ENCODE assay signal across 1 cellular context in the genomic region with DNA sequence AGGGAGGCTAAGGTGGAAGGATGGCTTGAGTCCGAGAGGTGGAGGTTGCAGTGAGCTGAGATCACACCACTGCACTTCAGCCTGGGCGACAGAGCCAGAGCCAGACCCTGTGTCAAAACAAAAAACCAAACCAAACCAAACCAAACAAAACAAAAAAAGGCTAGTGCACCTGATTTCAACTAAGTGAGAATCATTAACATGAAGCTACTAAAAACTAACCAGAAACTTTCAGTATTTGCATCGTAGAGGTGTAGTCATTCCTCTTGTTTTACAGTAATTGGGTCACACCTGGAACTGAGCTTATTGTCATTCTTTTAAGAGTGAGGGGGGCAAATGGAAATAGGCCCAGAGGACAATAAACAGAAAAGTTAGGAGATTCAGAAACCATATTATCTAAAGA.
TF ChIP-seq lines count a peak whose summit lies in the region.

No MANE protein-coding gene starts in this region.

TF ChIP-seq in GM12878, 131 proteins besides CTCF, POLR2A, EP300 and RAD21 (continued from another document and continues in another):
- TF ChIP-seq, protein P1, sequence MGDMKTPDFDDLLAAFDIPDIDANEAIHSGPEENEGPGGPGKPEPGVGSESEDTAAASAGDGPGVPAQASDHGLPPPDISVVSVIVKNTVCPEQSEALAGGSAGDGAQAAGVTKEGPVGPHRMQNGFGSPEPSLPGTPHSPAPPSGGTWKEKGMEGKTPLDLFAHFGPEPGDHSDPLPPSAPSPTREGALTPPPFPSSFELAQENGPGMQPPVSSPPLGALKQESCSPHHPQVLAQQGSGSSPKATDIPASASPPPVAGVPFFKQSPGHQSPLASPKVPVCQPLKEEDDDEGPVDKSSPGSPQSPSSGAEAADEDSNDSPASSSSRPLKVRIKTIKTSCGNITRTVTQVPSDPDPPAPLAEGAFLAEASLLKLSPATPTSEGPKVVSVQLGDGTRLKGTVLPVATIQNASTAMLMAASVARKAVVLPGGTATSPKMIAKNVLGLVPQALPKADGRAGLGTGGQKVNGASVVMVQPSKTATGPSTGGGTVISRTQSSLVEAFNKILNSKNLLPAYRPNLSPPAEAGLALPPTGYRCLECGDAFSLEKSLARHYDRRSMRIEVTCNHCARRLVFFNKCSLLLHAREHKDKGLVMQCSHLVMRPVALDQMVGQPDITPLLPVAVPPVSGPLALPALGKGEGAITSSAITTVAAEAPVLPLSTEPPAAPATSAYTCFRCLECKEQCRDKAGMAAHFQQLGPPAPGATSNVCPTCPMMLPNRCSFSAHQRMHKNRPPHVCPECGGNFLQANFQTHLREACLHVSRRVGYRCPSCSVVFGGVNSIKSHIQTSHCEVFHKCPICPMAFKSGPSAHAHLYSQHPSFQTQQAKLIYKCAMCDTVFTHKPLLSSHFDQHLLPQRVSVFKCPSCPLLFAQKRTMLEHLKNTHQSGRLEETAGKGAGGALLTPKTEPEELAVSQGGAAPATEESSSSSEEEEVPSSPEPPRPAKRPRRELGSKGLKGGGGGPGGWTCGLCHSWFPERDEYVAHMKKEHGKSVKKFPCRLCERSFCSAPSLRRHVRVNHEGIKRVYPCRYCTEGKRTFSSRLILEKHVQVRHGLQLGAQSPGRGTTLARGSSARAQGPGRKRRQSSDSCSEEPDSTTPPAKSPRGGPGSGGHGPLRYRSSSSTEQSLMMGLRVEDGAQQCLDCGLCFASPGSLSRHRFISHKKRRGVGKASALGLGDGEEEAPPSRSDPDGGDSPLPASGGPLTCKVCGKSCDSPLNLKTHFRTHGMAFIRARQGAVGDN (IDR thresholded peaks at IDR 0.05): peak; percentile 83; the same call in 1 of the 2 replicates
- TF ChIP-seq, protein P2, sequence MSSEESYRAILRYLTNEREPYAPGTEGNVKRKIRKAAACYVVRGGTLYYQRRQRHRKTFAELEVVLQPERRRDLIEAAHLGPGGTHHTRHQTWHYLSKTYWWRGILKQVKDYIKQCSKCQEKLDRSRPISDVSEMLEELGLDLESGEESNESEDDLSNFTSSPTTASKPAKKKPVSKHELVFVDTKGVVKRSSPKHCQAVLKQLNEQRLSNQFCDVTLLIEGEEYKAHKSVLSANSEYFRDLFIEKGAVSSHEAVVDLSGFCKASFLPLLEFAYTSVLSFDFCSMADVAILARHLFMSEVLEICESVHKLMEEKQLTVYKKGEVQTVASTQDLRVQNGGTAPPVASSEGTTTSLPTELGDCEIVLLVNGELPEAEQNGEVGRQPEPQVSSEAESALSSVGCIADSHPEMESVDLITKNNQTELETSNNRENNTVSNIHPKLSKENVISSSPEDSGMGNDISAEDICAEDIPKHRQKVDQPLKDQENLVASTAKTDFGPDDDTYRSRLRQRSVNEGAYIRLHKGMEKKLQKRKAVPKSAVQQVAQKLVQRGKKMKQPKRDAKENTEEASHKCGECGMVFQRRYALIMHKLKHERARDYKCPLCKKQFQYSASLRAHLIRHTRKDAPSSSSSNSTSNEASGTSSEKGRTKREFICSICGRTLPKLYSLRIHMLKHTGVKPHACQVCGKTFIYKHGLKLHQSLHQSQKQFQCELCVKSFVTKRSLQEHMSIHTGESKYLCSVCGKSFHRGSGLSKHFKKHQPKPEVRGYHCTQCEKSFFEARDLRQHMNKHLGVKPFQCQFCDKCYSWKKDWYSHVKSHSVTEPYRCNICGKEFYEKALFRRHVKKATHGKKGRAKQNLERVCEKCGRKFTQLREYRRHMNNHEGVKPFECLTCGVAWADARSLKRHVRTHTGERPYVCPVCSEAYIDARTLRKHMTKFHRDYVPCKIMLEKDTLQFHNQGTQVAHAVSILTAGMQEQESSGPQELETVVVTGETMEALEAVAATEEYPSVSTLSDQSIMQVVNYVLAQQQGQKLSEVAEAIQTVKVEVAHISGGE (CRISPR knock-in tag; IDR thresholded peaks at IDR 0.05): no peak
- TF ChIP-seq TBL1XR1 (IDR thresholded peaks at IDR 0.05; ENCODE audit: low read depth, low read length) (0 out of 2 replicates have a peak, but pooled peaks have one; percentile 25), SMARCA5 (IDR thresholded peaks at IDR 0.05) (no peak; the same call in 1 of the 2 replicates), TCF7 (IDR thresholded peaks at IDR 0.05; ENCODE audit: borderline replicate concordance) (no peak), IKZF1 (conservative IDR thresholded peaks at IDR 0.05) (peak; percentile 40; the same call in 1 of the 2 replicates), NFXL1 (IDR thresholded peaks at IDR 0.05; ENCODE audit: borderline replicate concordance) (no peak), MTA2 (IDR thresholded peaks at IDR 0.05; ENCODE audit: low read depth) (peak; percentile 90), RUNX3 (IDR thresholded peaks at IDR 0.05; ENCODE audit: low read length) (peak; percentile 60), LARP7 (IDR thresholded peaks at IDR 0.05) (no peak), SMAD1 (IDR thresholded peaks at IDR 0.05; ENCODE audit: low read depth, partially characterized antibody) (no peak), ASH2L (IDR thresholded peaks at IDR 0.05; ENCODE audit: borderline replicate concordance, low read depth) (no peak), TARDBP (IDR thresholded peaks at IDR 0.05; ENCODE audit: borderline replicate concordance) (no peak), EED (IDR thresholded peaks at IDR 0.05; ENCODE audit: low read depth) (0 out of 2 replicates have a peak, but pooled peaks have one; percentile 33), SMC3 (IDR thresholded peaks at IDR 0.05; ENCODE audit: borderline replicate concordance, low read length) (no peak), CHD4 (IDR thresholded peaks at IDR 0.05) (no peak), IRF4 (IDR thresholded peaks at IDR 0.05; ENCODE audit: low read depth, low read length) (no peak), PML (IDR thresholded peaks at IDR 0.05; ENCODE audit: low read length) (no peak), GATAD2B (conservative IDR thresholded peaks at IDR 0.05; ENCODE audit: low read depth) (no peak), ZNF207 (IDR thresholded peaks at IDR 0.05; ENCODE audit: borderline replicate concordance) (no peak), BHLHE40 (IDR thresholded peaks at IDR 0.05; ENCODE audit: borderline replicate concordance in 1 of 2, low read depth in 2 of 2, low read length in 1 of 2) (peak; percentile 60 to 74; a peak in 2 of 4 replicates), JUNB (IDR thresholded peaks at IDR 0.05) (peak; percentile 62), MEF2B (IDR thresholded peaks at IDR 0.05; ENCODE audit: partially characterized antibody, poor library complexity, severe bottlenecking) (peak; percentile 25), IKZF2 (IDR thresholded peaks at IDR 0.05) (peak; percentile 70 to 76), KLF5 (IDR thresholded peaks at IDR 0.05; ENCODE audit: partially characterized antibody) (no peak), SPI1 (IDR thresholded peaks at IDR 0.05; ENCODE audit: borderline replicate concordance, insufficient read depth, low read depth, low read length) (no peak)
- TF ChIP-seq, protein P3, sequence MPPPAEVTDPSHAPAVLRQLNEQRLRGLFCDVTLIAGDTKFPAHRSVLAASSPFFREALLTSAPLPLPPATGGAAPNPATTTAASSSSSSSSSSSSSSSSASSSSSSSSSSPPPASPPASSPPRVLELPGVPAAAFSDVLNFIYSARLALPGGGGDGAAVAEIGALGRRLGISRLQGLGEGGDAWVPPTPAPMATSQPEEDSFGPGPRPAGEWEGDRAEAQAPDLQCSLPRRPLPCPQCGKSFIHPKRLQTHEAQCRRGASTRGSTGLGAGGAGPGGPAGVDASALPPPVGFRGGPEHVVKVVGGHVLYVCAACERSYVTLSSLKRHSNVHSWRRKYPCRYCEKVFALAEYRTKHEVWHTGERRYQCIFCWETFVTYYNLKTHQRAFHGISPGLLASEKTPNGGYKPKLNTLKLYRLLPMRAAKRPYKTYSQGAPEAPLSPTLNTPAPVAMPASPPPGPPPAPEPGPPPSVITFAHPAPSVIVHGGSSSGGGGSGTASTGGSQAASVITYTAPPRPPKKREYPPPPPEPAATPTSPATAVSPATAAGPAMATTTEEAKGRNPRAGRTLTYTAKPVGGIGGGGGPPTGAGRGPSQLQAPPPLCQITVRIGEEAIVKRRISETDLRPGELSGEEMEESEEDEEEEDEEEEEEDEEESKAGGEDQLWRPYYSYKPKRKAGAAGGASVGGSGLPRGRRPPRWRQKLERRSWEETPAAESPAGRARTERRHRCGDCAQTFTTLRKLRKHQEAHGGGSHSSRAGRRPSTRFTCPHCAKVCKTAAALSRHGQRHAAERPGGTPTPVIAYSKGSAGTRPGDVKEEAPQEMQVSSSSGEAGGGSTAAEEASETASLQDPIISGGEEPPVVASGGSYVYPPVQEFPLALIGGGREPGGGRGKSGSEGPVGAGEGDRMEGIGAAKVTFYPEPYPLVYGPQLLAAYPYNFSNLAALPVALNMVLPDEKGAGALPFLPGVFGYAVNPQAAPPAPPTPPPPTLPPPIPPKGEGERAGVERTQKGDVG (CRISPR knock-in tag; IDR thresholded peaks at IDR 0.05): no peak
- TF ChIP-seq, protein P4, sequence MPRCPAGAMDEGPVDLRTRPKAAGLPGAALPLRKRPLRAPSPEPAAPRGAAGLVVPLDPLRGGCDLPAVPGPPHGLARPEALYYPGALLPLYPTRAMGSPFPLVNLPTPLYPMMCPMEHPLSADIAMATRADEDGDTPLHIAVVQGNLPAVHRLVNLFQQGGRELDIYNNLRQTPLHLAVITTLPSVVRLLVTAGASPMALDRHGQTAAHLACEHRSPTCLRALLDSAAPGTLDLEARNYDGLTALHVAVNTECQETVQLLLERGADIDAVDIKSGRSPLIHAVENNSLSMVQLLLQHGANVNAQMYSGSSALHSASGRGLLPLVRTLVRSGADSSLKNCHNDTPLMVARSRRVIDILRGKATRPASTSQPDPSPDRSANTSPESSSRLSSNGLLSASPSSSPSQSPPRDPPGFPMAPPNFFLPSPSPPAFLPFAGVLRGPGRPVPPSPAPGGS (IDR thresholded peaks at IDR 0.05; ENCODE audit: borderline replicate concordance, insufficient read depth, low read depth, low read length, poor library complexity, severe bottlenecking): no peak
- TF ChIP-seq, protein P5, sequence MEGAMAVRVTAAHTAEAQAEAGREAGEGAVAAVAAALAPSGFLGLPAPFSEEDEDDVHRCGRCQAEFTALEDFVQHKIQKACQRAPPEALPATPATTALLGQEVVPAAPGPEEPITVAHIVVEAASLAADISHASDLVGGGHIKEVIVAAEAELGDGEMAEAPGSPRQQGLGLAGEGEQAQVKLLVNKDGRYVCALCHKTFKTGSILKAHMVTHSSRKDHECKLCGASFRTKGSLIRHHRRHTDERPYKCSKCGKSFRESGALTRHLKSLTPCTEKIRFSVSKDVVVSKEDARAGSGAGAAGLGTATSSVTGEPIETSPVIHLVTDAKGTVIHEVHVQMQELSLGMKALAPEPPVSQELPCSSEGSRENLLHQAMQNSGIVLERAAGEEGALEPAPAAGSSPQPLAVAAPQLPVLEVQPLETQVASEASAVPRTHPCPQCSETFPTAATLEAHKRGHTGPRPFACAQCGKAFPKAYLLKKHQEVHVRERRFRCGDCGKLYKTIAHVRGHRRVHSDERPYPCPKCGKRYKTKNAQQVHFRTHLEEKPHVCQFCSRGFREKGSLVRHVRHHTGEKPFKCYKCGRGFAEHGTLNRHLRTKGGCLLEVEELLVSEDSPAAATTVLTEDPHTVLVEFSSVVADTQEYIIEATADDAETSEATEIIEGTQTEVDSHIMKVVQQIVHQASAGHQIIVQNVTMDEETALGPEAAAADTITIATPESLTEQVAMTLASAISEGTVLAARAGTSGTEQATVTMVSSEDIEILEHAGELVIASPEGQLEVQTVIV (IDR thresholded peaks at IDR 0.05; ENCODE audit: borderline replicate concordance, partially characterized antibody): no peak
- TF ChIP-seq, protein P6, sequence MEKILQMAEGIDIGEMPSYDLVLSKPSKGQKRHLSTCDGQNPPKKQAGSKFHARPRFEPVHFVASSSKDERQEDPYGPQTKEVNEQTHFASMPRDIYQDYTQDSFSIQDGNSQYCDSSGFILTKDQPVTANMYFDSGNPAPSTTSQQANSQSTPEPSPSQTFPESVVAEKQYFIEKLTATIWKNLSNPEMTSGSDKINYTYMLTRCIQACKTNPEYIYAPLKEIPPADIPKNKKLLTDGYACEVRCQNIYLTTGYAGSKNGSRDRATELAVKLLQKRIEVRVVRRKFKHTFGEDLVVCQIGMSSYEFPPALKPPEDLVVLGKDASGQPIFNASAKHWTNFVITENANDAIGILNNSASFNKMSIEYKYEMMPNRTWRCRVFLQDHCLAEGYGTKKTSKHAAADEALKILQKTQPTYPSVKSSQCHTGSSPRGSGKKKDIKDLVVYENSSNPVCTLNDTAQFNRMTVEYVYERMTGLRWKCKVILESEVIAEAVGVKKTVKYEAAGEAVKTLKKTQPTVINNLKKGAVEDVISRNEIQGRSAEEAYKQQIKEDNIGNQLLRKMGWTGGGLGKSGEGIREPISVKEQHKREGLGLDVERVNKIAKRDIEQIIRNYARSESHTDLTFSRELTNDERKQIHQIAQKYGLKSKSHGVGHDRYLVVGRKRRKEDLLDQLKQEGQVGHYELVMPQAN (conservative IDR thresholded peaks at IDR 0.05): no peak
- TF ChIP-seq, protein P7, sequence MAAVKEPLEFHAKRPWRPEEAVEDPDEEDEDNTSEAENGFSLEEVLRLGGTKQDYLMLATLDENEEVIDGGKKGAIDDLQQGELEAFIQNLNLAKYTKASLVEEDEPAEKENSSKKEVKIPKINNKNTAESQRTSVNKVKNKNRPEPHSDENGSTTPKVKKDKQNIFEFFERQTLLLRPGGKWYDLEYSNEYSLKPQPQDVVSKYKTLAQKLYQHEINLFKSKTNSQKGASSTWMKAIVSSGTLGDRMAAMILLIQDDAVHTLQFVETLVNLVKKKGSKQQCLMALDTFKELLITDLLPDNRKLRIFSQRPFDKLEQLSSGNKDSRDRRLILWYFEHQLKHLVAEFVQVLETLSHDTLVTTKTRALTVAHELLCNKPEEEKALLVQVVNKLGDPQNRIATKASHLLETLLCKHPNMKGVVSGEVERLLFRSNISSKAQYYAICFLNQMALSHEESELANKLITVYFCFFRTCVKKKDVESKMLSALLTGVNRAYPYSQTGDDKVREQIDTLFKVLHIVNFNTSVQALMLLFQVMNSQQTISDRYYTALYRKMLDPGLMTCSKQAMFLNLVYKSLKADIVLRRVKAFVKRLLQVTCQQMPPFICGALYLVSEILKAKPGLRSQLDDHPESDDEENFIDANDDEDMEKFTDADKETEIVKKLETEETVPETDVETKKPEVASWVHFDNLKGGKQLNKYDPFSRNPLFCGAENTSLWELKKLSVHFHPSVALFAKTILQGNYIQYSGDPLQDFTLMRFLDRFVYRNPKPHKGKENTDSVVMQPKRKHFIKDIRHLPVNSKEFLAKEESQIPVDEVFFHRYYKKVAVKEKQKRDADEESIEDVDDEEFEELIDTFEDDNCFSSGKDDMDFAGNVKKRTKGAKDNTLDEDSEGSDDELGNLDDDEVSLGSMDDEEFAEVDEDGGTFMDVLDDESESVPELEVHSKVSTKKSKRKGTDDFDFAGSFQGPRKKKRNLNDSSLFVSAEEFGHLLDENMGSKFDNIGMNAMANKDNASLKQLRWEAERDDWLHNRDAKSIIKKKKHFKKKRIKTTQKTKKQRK (IDR thresholded peaks at IDR 0.05; ENCODE audit: low read depth, low read length): no peak
- TF ChIP-seq, protein P8, sequence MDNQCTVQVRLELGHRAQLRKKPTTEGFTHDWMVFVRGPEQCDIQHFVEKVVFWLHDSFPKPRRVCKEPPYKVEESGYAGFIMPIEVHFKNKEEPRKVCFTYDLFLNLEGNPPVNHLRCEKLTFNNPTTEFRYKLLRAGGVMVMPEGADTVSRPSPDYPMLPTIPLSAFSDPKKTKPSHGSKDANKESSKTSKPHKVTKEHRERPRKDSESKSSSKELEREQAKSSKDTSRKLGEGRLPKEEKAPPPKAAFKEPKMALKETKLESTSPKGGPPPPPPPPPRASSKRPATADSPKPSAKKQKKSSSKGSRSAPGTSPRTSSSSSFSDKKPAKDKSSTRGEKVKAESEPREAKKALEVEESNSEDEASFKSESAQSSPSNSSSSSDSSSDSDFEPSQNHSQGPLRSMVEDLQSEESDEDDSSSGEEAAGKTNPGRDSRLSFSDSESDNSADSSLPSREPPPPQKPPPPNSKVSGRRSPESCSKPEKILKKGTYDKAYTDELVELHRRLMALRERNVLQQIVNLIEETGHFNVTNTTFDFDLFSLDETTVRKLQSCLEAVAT (IDR thresholded peaks at IDR 0.05): peak; percentile 44; the same call in 1 of the 2 replicates
